ENCODE assay signal across 30 cellular contexts in genomic region chr1:57363165-57363564, GRCh38.
"Had no signal": no experiment of that assay in that cellular context is flagged by ENCODE, and none has a peak within 500 bp of the region (broad histone marks: within the 10 kb centered on the region; RNA-seq: fewer than 3 reads in every experiment).

No MANE protein-coding gene starts in this region.

- H3K4me3 Mint-ChIP-seq: activated CD4-positive, alpha-beta memory T cell treated with anti-CD3 and anti-CD28 coated beads for 36 hours; activated CD4-positive, alpha-beta T cell treated with anti-CD3 and anti-CD28 coated beads for 36 hours; activated CD4-positive, alpha-beta T cell treated with anti-CD3 and anti-CD28 coated beads, Interleukin-2, amount 10 ng/mL, durations not matched to agents 24 days and 14 days; activated CD8-positive, alpha-beta memory T cell treated with anti-CD3 and anti-CD28 coated beads, Interleukin-2, amount 10 ng/mL, durations not matched to agents 7 days and 5 days; activated CD8-positive, alpha-beta T cell treated with anti-CD3 and anti-CD28 coated beads, Interleukin-2, amount 10 ng/mL, durations not matched to agents 7 days and 5 days; activated naive CD4-positive, alpha-beta T cell treated with anti-CD3 and anti-CD28 coated beads for 36 hours; activated naive CD4-positive, alpha-beta T cell treated with anti-CD3 and anti-CD28 coated beads, Interleukin-2, amount 50 U/mL, for 24 hours; activated naive CD8-positive, alpha-beta T cell treated with anti-CD3 and anti-CD28 coated beads for 36 hours; activated naive CD8-positive, alpha-beta T cell treated with anti-CD3 and anti-CD28 coated beads, Interleukin-2, amount 50 U/mL, for 24 hours; activated T-helper 1 cell treated with anti-CD3 and anti-CD28 coated beads, Interleukin-12 subunit alpha, Interleukin-12 subunit beta, Interleukin-2, Interleukin-4 antibody, amounts not matched to agents 30 ng/mL and 10 ng/mL and 1 ng/mL, durations not matched to agents 14 hours and 24 hours and 36 hours had no signal

- H3K27me3 Mint-ChIP-seq: activated CD4-positive, alpha-beta T cell treated with anti-CD3 and anti-CD28 coated beads, Interleukin-2, amount 10 ng/mL, durations not matched to agents 24 days and 14 days; activated CD8-positive, alpha-beta memory T cell treated with anti-CD3 and anti-CD28 coated beads, Interleukin-2, amount 10 ng/mL, durations not matched to agents 7 days and 5 days had no signal

- DNase-seq: activated CD4-positive, alpha-beta memory T cell treated with anti-CD3 and anti-CD28 coated beads for 36 hours; activated CD4-positive, alpha-beta T cell treated with anti-CD3 and anti-CD28 coated beads for 36 hours; activated CD4-positive, alpha-beta T cell treated with anti-CD3 and anti-CD28 coated beads, Interleukin-2, amount 10 ng/mL, durations not matched to agents 24 days and 14 days; activated CD4-positive, CD25-positive, alpha-beta regulatory T cell; activated CD4-positive, CD25-positive, alpha-beta regulatory T cell treated with anti-CD3 and anti-CD28 coated beads, Interleukin-2, amount 50 U/mL, for 72 hours; activated CD8-positive, alpha-beta memory T cell treated with anti-CD3 and anti-CD28 coated beads, Interleukin-2, amount 10 ng/mL, durations not matched to agents 7 days and 5 days; activated CD8-positive, alpha-beta memory T cell treated with anti-CD3 and anti-CD28 coated beads, Interleukin-2, amount 50 U/mL, for 4 hours; activated CD8-positive, alpha-beta T cell treated with anti-CD3 and anti-CD28 coated beads, Interleukin-2, amount 10 ng/mL, durations not matched to agents 7 days and 5 days; activated effector memory CD4-positive, alpha-beta T cell treated with anti-CD3 and anti-CD28 coated beads, Interleukin-2, amount 50 U/mL, for 16 hours; activated naive CD4-positive, alpha-beta T cell treated with anti-CD3 and anti-CD28 coated beads for 36 hours; activated naive CD8-positive, alpha-beta T cell treated with anti-CD3 and anti-CD28 coated beads for 36 hours; activated naive CD8-positive, alpha-beta T cell treated with anti-CD3 and anti-CD28 coated beads, Interleukin-2, amount 50 U/mL, for 24 hours; activated T-cell treated with anti-CD3 and anti-CD28 coated beads, Interleukin-2, amount 50 U/mL, for 1 hour; activated T-cell treated with anti-CD3 and anti-CD28 coated beads, Interleukin-2, amount 50 U/mL, for 48 hours; adrenal gland; amygdala; aorta; body of pancreas; central memory CD4-positive, alpha-beta T cell; cerebellar nuclear complex; colonic mucosa; effector CD8-positive, alpha-beta T cell; esophagus squamous epithelium; foreskin melanocyte; T-helper 2 cell had no signal

- ATAC-seq: activated CD4-positive, alpha-beta T cell treated with anti-CD3 and anti-CD28 coated beads for 36 hours; activated CD8-positive, alpha-beta memory T cell treated with anti-CD3 and anti-CD28 coated beads, Interleukin-2, amount 10 ng/mL, durations not matched to agents 7 days and 5 days; activated CD8-positive, alpha-beta T cell treated with anti-CD3 and anti-CD28 coated beads, Interleukin-2, amount 10 ng/mL, durations not matched to agents 7 days and 5 days; activated naive CD8-positive, alpha-beta T cell treated with anti-CD3 and anti-CD28 coated beads, Interleukin-2, amount 50 U/mL, for 24 hours; body of pancreas; gastroesophageal sphincter had no signal

- H3K4me3 ChIP-seq: adrenal gland, body of pancreas, colonic mucosa, esophagus squamous epithelium, gastroesophageal sphincter had no signal

- H3K27ac ChIP-seq: adrenal gland, body of pancreas, colonic mucosa, epithelial cell of prostate, esophagus squamous epithelium, gastroesophageal sphincter had no signal

- H3K4me1 ChIP-seq: adrenal gland, body of pancreas, colonic mucosa, esophagus squamous epithelium, gastroesophageal sphincter had no signal

- H3K9me3 Mint-ChIP-seq: activated CD4-positive, alpha-beta T cell treated with anti-CD3 and anti-CD28 coated beads, Interleukin-2, amount 10 ng/mL, durations not matched to agents 24 days and 14 days; activated naive CD4-positive, alpha-beta T cell treated with anti-CD3 and anti-CD28 coated beads, Interleukin-2, amount 50 U/mL, for 24 hours; activated T-helper 1 cell treated with anti-CD3 and anti-CD28 coated beads, Interleukin-12 subunit alpha, Interleukin-12 subunit beta, Interleukin-2, Interleukin-4 antibody, amounts not matched to agents 30 ng/mL and 10 ng/mL and 1 ng/mL, durations not matched to agents 14 hours and 24 hours and 36 hours; activated T-helper 2 cell treated with anti-CD3 and anti-CD28 coated beads, Interferon-gamma antibody, Interleukin-2, Interleukin-4, amounts not matched to agents 10 μg/mL and 5 μg/mL and 100 μg/mL, durations not matched to agents 14 hours and 24 hours and 36 hours had no signal

- H3K36me3 ChIP-seq: adrenal gland, colonic mucosa, esophagus squamous epithelium, gastroesophageal sphincter had no signal

- H3K36me3 Mint-ChIP-seq: activated CD4-positive, alpha-beta memory T cell treated with anti-CD3 and anti-CD28 coated beads for 36 hours; activated CD8-positive, alpha-beta memory T cell treated with anti-CD3 and anti-CD28 coated beads, Interleukin-2, amount 10 ng/mL, durations not matched to agents 7 days and 5 days; activated naive CD4-positive, alpha-beta T cell treated with anti-CD3 and anti-CD28 coated beads, Interleukin-2, amount 50 U/mL, for 24 hours; activated naive CD8-positive, alpha-beta T cell treated with anti-CD3 and anti-CD28 coated beads for 36 hours had no signal

- H3K4me1 Mint-ChIP-seq: activated CD4-positive, alpha-beta T cell treated with anti-CD3 and anti-CD28 coated beads for 36 hours; activated CD4-positive, alpha-beta T cell treated with anti-CD3 and anti-CD28 coated beads, Interleukin-2, amount 10 ng/mL, durations not matched to agents 24 days and 14 days; activated CD8-positive, alpha-beta memory T cell treated with anti-CD3 and anti-CD28 coated beads, Interleukin-2, amount 10 ng/mL, durations not matched to agents 7 days and 5 days; activated naive CD4-positive, alpha-beta T cell treated with anti-CD3 and anti-CD28 coated beads, Interleukin-2, amount 50 U/mL, for 24 hours; activated naive CD8-positive, alpha-beta T cell treated with anti-CD3 and anti-CD28 coated beads for 36 hours; activated naive CD8-positive, alpha-beta T cell treated with anti-CD3 and anti-CD28 coated beads, Interleukin-2, amount 50 U/mL, for 24 hours had no signal

- H3K27me3 ChIP-seq: adrenal gland, body of pancreas, colonic mucosa, esophagus squamous epithelium, gastroesophageal sphincter had no signal

- H3K27ac Mint-ChIP-seq: activated CD4-positive, alpha-beta memory T cell treated with anti-CD3 and anti-CD28 coated beads for 36 hours; activated CD4-positive, alpha-beta T cell treated with anti-CD3 and anti-CD28 coated beads for 36 hours; activated CD4-positive, alpha-beta T cell treated with anti-CD3 and anti-CD28 coated beads, Interleukin-2, amount 10 ng/mL, durations not matched to agents 24 days and 14 days; activated CD8-positive, alpha-beta memory T cell treated with anti-CD3 and anti-CD28 coated beads, Interleukin-2, amount 10 ng/mL, durations not matched to agents 7 days and 5 days; activated CD8-positive, alpha-beta T cell treated with anti-CD3 and anti-CD28 coated beads, Interleukin-2, amount 10 ng/mL, durations not matched to agents 7 days and 5 days; activated naive CD4-positive, alpha-beta T cell treated with anti-CD3 and anti-CD28 coated beads for 36 hours; activated naive CD4-positive, alpha-beta T cell treated with anti-CD3 and anti-CD28 coated beads, Interleukin-2, amount 50 U/mL, for 24 hours; activated naive CD8-positive, alpha-beta T cell treated with anti-CD3 and anti-CD28 coated beads for 36 hours; activated naive CD8-positive, alpha-beta T cell treated with anti-CD3 and anti-CD28 coated beads, Interleukin-2, amount 50 U/mL, for 24 hours; activated T-helper 1 cell treated with anti-CD3 and anti-CD28 coated beads, Interleukin-12 subunit alpha, Interleukin-12 subunit beta, Interleukin-2, Interleukin-4 antibody, amounts not matched to agents 30 ng/mL and 10 ng/mL and 1 ng/mL, durations not matched to agents 14 hours and 24 hours and 36 hours; activated T-helper 2 cell treated with anti-CD3 and anti-CD28 coated beads, Interferon-gamma antibody, Interleukin-2, Interleukin-4, amounts not matched to agents 10 μg/mL and 5 μg/mL and 100 μg/mL, durations not matched to agents 14 hours and 24 hours and 36 hours had no signal

- H3K9me3 ChIP-seq: adrenal gland, colonic mucosa had no signal
